ENCODE assay signal across 11 cellular contexts in the genomic region with DNA sequence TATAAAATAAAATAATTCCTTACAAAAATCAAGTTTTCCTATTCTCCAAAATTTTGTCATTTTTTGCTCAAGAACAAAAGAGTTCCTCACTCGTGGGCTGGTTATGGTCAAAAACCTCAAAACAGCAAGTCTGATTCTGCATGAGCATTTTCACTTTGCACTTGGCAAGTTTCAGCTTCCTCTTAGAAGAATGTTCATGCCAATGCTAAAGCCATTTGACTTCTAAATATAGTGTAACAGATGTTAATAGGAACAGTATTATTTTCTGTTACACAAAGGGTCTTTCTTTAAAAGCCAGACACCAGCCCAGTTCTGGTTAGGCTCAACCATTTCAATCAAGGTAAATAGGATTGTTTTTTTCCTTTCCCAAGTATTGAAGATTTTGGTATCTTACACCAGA.
DNase-seq lines count a peak whose midpoint lies in the region; ATAC-seq and TF ChIP-seq lines count a peak whose summit lies in the region.
"Had no signal": no experiment of that assay in that cellular context is flagged by ENCODE, and none has a peak within 500 bp of the region (broad histone marks: within the 10 kb centered on the region; RNA-seq: fewer than 3 reads in every experiment).

No MANE protein-coding gene starts in this region.

- no peak overlapping the region for H2AFZ ChIP-seq in KMS-11 (ENCODE audit: low read depth)

- H3K27ac ChIP-seq in KMS-11 (peak overlapping the region; percentile 33; the same call in 1 of the 2 replicates), WERI-Rb-1 (no peak overlapping the region)

- H4K20me1 ChIP-seq in KMS-11 (ENCODE audit: insufficient read depth) = no peaks in the 10 kb centered on the region

- no peak for TF ChIP-seq CTCF in KMS-11 (conservative IDR thresholded peaks at IDR 0.05; ENCODE audit: low read depth, low read length)
- no peak for TF ChIP-seq CTCF in WERI-Rb-1 (IDR thresholded peaks at IDR 0.05; ENCODE audit: low read depth, low read length)

- H3K4me2 ChIP-seq in KMS-11 = peak overlapping the region; percentile 19

- no peaks in the 10 kb centered on the region for H3K36me3 ChIP-seq in KMS-11 (ENCODE audit: insufficient read depth)
- H3K36me3 ChIP-seq in WERI-Rb-1 = no peaks in the 10 kb centered on the region

- peaks cover 45% of the 10 kb centered on the region for H3K4me1 ChIP-seq in KMS-11 (ENCODE audit: low read depth, poor library complexity, severe bottlenecking)

- H3K36me3 Mint-ChIP-seq in stimulated activated memory B cell treated with anti-CD40 and anti-IgM and Interleukin-4, amounts not matched to agents 10 μg/mL and 1 μg/mL and 100 μg/mL, for 72 hours = peaks cover 33% of the 10 kb centered on the region
- no peaks in the 10 kb centered on the region for H3K36me3 Mint-ChIP-seq in activated T-cell treated with anti-CD3 and anti-CD28 coated beads, Interleukin-2, amount 50 U/mL, for 4 hours (ENCODE audit: insufficient read depth)

- H3K4me3 ChIP-seq in KMS-11 (IDR thresholded peaks at IDR 0.05; ENCODE audit: insufficient read depth, low read depth, low read length) = no peak overlapping the region
- H3K4me3 ChIP-seq in WERI-Rb-1 (ENCODE audit: low read depth, low read length) = no peak overlapping the region

- H3K27me3 ChIP-seq in KMS-11 (ENCODE audit: insufficient read depth, low read depth) = no peaks in the 10 kb centered on the region
- no peaks in the 10 kb centered on the region for H3K27me3 ChIP-seq in WERI-Rb-1 (ENCODE audit: insufficient read depth, low read depth, severe bottlenecking)

- H3K27me3 Mint-ChIP-seq in stimulated activated memory B cell treated with anti-CD40 and anti-IgM and Interleukin-4, amounts not matched to agents 10 μg/mL and 1 μg/mL and 100 μg/mL, for 72 hours = no peaks in the 10 kb centered on the region
- H3K27me3 Mint-ChIP-seq in activated T-cell treated with anti-CD3 and anti-CD28 coated beads, Interleukin-2, amount 50 U/mL, for 4 hours (ENCODE audit: low read depth) = peaks cover 2% of the 10 kb centered on the region

- no peak for DNase-seq in Right ventricle myocardium inferior (ENCODE audit: missing footprints)
- DNase-seq in cardiac septum (ENCODE audit: low spot score) = no peak
- no peak for DNase-seq in activated T-cell treated with anti-CD3 and anti-CD28 coated beads, Interleukin-2, amount 50 U/mL, for 4 hours
- no peak for DNase-seq in WERI-Rb-1
- no peak for DNase-seq in hippocampal formation (lab: John Stamatoyannopoulos, UW)
- DNase-seq: activated CD8-positive, alpha-beta memory T cell treated with anti-CD3 and anti-CD28 coated beads for 24 hours; central memory CD4-positive, alpha-beta T cell; PC-3 had no signal

- H3K9ac ChIP-seq in KMS-11 = no peak overlapping the region

- ATAC-seq in Right ventricle myocardium inferior = peak; percentile 31
- ATAC-seq in HG02763 (IDR thresholded peaks at IDR 0.05; ENCODE audit: unreplicated experiment) = peak; percentile 81
- peak; percentile 76 for ATAC-seq in stimulated activated memory B cell treated with anti-CD40 and anti-IgM and Interleukin-4, amounts not matched to agents 10 μg/mL and 1 μg/mL and 100 μg/mL, for 72 hours
- no peak for ATAC-seq in activated T-cell treated with anti-CD3 and anti-CD28 coated beads, Interleukin-2, amount 50 U/mL, for 4 hours
- ATAC-seq: PC-3 had no signal

- no peaks in the 10 kb centered on the region for H3K9me3 Mint-ChIP-seq in stimulated activated memory B cell treated with anti-CD40 and anti-IgM and Interleukin-4, amounts not matched to agents 10 μg/mL and 1 μg/mL and 100 μg/mL, for 72 hours
- H3K9me3 Mint-ChIP-seq in activated T-cell treated with anti-CD3 and anti-CD28 coated beads, Interleukin-2, amount 50 U/mL, for 4 hours = no peaks in the 10 kb centered on the region

- peaks cover 46% of the 10 kb centered on the region for H3K4me1 Mint-ChIP-seq in stimulated activated memory B cell treated with anti-CD40 and anti-IgM and Interleukin-4, amounts not matched to agents 10 μg/mL and 1 μg/mL and 100 μg/mL, for 72 hours
- no peaks in the 10 kb centered on the region for H3K4me1 Mint-ChIP-seq in activated T-cell treated with anti-CD3 and anti-CD28 coated beads, Interleukin-2, amount 50 U/mL, for 4 hours (ENCODE audit: low read depth)

- H3K4me3 Mint-ChIP-seq in stimulated activated memory B cell treated with anti-CD40 and anti-IgM and Interleukin-4, amounts not matched to agents 10 μg/mL and 1 μg/mL and 100 μg/mL, for 72 hours = no peak overlapping the region
- no peak overlapping the region for H3K4me3 Mint-ChIP-seq in activated T-cell treated with anti-CD3 and anti-CD28 coated beads, Interleukin-2, amount 50 U/mL, for 4 hours

- H3K9me3 ChIP-seq in WERI-Rb-1 (ENCODE audit: severe bottlenecking) = no peaks in the 10 kb centered on the region

- intact Hi-C loops in Right ventricle myocardium inferior (cut with DNase I) (loop anchor here (5.0 kb wide), 1 partner anchor 108 kb away; no protein-coding TSS in a partner anchor), cardiac septum (cut with DNase I) (no loop called here)

- H3K79me2 ChIP-seq in KMS-11 (ENCODE audit: insufficient read depth, low read depth) = no peaks in the 10 kb centered on the region

- H3K27ac Mint-ChIP-seq in stimulated activated memory B cell treated with anti-CD40 and anti-IgM and Interleukin-4, amounts not matched to agents 10 μg/mL and 1 μg/mL and 100 μg/mL, for 72 hours = peak overlapping the region; percentile 83

Comparison
In these comparisons a context has a peak if more than half of its experiments do, and no peak if none do; other contexts are left out.
1. ATAC-seq: peak in Right ventricle myocardium inferior (single experiment), HG02763 (single experiment) and stimulated activated memory B cell treated with anti-CD40 and anti-IgM and Interleukin-4, amounts not matched to agents 10 μg/mL and 1 μg/mL and 100 μg/mL, for 72 hours (single experiment); none in activated T-cell treated with anti-CD3 and anti-CD28 coated beads, Interleukin-2, amount 50 U/mL, for 4 hours (0 of 2).